Comparison of ENCODE assay signal across 17 cellular contexts in the genomic region with DNA sequence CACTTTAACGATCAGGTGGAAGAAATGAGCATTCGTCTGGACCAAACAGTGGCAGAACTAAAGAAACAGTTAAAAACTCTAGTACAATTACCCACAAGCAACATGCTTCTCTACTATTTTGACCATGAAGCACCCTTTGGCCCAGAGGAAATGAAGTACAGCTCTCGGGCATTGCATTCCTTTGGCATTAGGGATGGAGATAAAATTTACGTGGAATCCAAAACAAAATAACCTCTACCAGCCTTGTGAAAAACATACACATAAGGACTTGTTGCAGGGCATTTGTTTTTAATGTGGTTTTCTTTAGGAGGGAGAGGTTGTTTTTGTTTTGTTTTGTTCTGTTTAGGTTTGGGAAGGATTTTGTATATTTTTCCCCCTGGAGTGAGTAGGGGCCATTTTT.
"Had no signal": no experiment of that assay in that cellular context is flagged by ENCODE, and none has a peak within 500 bp of the region (broad histone marks: within the 10 kb centered on the region; RNA-seq: fewer than 3 reads in every experiment).

No MANE protein-coding gene starts in this region.

- H3K36me3 ChIP-seq: breast epithelium, thoracic aorta had no signal

- H3K9me3 ChIP-seq: adrenal gland, breast epithelium, stomach, thoracic aorta had no signal

- H3K4me1 ChIP-seq: adrenal gland, breast epithelium had no signal

- H3K27me3 ChIP-seq: adrenal gland, breast epithelium, stomach had no signal

- DNase-seq: activated B cell treated with CpG ODN at 0.5 μM for 24 hours; activated CD4-positive, alpha-beta T cell treated with anti-CD3 and anti-CD28 coated beads, Interleukin-2, amount 10 ng/mL, durations not matched to agents 24 days and 14 days; activated CD8-positive, alpha-beta memory T cell treated with anti-CD3 and anti-CD28 coated beads for 24 hours; activated naive CD4-positive, alpha-beta T cell treated with anti-CD3 and anti-CD28 coated beads, Interleukin-2, amount 10 ng/mL, durations not matched to agents 7 days and 5 days; adrenal gland; left colon; midbrain; naive B cell; retina; stimulated activated CD4-positive, alpha-beta T cell treated with anti-CD3 and anti-CD28 coated beads, Interleukin-4, amount 100 ng/mL, for 4 hours; stomach; T-helper 17 cell had no signal

- ATAC-seq: activated T-helper 17 cell treated with anti-CD3 and anti-CD28 coated beads, Interleukin-2, amount 50 U/mL, for 72 hours; left colon; T-helper 17 cell had no signal

- H3K27ac ChIP-seq: adrenal gland, breast epithelium, skin epidermis, stomach, thoracic aorta had no signal

- H3K4me3 ChIP-seq: adrenal gland, breast epithelium, lung, skin epidermis, stomach, thoracic aorta had no signal
